In genomic region chr16:4767872-4768548, GRCh38 we compare ENCODE assay signal across 8 cellular contexts.
DNase-seq lines count a peak whose midpoint lies in the region; ATAC-seq lines count a peak whose summit lies in the region.

No MANE protein-coding gene starts in this region.

- H3K4me1 ChIP-seq in HUES48 (ENCODE audit: control insufficient read depth, insufficient read depth, low read length) (peaks cover 3% of the 10 kb centered on the region), iPS-15b (ENCODE audit: control insufficient read depth, insufficient read depth, low read length) (peaks cover 2% of the 10 kb centered on the region)

- H3K36me3 Mint-ChIP-seq in activated naive CD8-positive, alpha-beta T cell, result no peaks in the 10 kb centered on the region
- H3K36me3 Mint-ChIP-seq in stimulated activated naive B cell treated with anti-CD40 and anti-IgM and Interleukin-4, amounts not matched to agents 10 μg/mL and 1 μg/mL and 100 μg/mL, for 72 hours, result peaks cover 0 to 8% of the 10 kb centered on the region in 2 donors

- peak overlapping the region; percentile 67 for H3K27ac ChIP-seq in HUES48 (ENCODE audit: low read depth, low read length)

- peak overlapping the region; percentile 85 for H3K27ac Mint-ChIP-seq in activated naive CD8-positive, alpha-beta T cell
- H3K27ac Mint-ChIP-seq in stimulated activated naive B cell treated with anti-CD40 and anti-IgM and Interleukin-4, amounts not matched to agents 10 μg/mL and 1 μg/mL and 100 μg/mL, for 72 hours, result peak overlapping the region; percentile 96

- peaks cover 23% of the 10 kb centered on the region for H3K36me3 ChIP-seq in HUES48 (ENCODE audit: control insufficient read depth, insufficient read depth, low read length)
- H3K36me3 ChIP-seq in iPS-15b (ENCODE audit: control insufficient read depth, insufficient read depth, low read length), result peaks cover 19% of the 10 kb centered on the region

- no peak overlapping the region for H3K9ac ChIP-seq in HUES48 (ENCODE audit: low read depth, low read length)
- H3K9ac ChIP-seq in iPS-15b (ENCODE audit: low read depth, low read length), result peak overlapping the region; percentile 61

- no peaks in the 10 kb centered on the region for H3K27me3 Mint-ChIP-seq in activated naive CD8-positive, alpha-beta T cell
- H3K27me3 Mint-ChIP-seq in stimulated activated naive B cell treated with anti-CD40 and anti-IgM and Interleukin-4, amounts not matched to agents 10 μg/mL and 1 μg/mL and 100 μg/mL, for 72 hours, result no peaks in the 10 kb centered on the region

- H3K27me3 ChIP-seq in HUES48 (ENCODE audit: control insufficient read depth, insufficient read depth, low read length) (no peaks in the 10 kb centered on the region), iPS-15b (ENCODE audit: control insufficient read depth, insufficient read depth, low read length) (no peaks in the 10 kb centered on the region)

- H3K4me1 Mint-ChIP-seq in activated naive CD8-positive, alpha-beta T cell (ENCODE audit: low read depth), result peaks cover 25% of the 10 kb centered on the region
- H3K4me1 Mint-ChIP-seq in stimulated activated naive B cell treated with anti-CD40 and anti-IgM and Interleukin-4, amounts not matched to agents 10 μg/mL and 1 μg/mL and 100 μg/mL, for 72 hours, result peaks cover 27 to 35% of the 10 kb centered on the region in 2 donors

- peak; percentile 9 to 10 for ATAC-seq in stimulated activated naive B cell treated with anti-CD40 and anti-IgM and Interleukin-4, amounts not matched to agents 10 μg/mL and 1 μg/mL and 100 μg/mL, for 72 hours (replicated peaks)
- ATAC-seq in GM21529 (IDR thresholded peaks at IDR 0.05; ENCODE audit: unreplicated experiment), result no peak

- H3K4me3 ChIP-seq in HUES48 (ENCODE audit: low read depth, low read length) (peak overlapping the region; percentile 68), iPS-15b (ENCODE audit: low read depth, low read length) (peak overlapping the region; percentile 76)

- H3K9me3 Mint-ChIP-seq in activated naive CD8-positive, alpha-beta T cell (ENCODE audit: low read depth), result no peaks in the 10 kb centered on the region
- H3K9me3 Mint-ChIP-seq in stimulated activated naive B cell treated with anti-CD40 and anti-IgM and Interleukin-4, amounts not matched to agents 10 μg/mL and 1 μg/mL and 100 μg/mL, for 72 hours, result no peaks in the 10 kb centered on the region

- DNase-seq in DMS153 (lab: John Stamatoyannopoulos, UW) (peak; percentile 21), DMS153 treated with DMSO at 0.1 percent for 48 hours (lab: John Stamatoyannopoulos, UW; ENCODE audit: unreplicated experiment) (no peak), NCI-H2196 (lab: John Stamatoyannopoulos, UW; ENCODE audit: unreplicated experiment) (no peak)
- peak; percentile 9 for DNase-seq in stimulated activated naive B cell treated with anti-CD40 and anti-IgM and Interleukin-4, amounts not matched to agents 10 μg/mL and 1 μg/mL and 100 μg/mL, for 72 hours

- H3K4me3 Mint-ChIP-seq in activated naive CD8-positive, alpha-beta T cell, result peak overlapping the region; percentile 93
- peak overlapping the region; percentile 93 to 96 for H3K4me3 Mint-ChIP-seq in stimulated activated naive B cell treated with anti-CD40 and anti-IgM and Interleukin-4, amounts not matched to agents 10 μg/mL and 1 μg/mL and 100 μg/mL, for 72 hours

- H3K9me3 ChIP-seq in HUES48 (ENCODE audit: control insufficient read depth, insufficient read depth, low read length), result no peaks in the 10 kb centered on the region
- H3K9me3 ChIP-seq in iPS-15b (ENCODE audit: control insufficient read depth, insufficient read depth, low read length), result no peaks in the 10 kb centered on the region

Comparison
In these comparisons a context has a peak if more than half of its experiments do, and no peak if none do; other contexts are left out.
1. DNase-seq: peak in DMS153 (single experiment) and stimulated activated naive B cell treated with anti-CD40 and anti-IgM and Interleukin-4, amounts not matched to agents 10 μg/mL and 1 μg/mL and 100 μg/mL, for 72 hours (single experiment); none in DMS153 treated with DMSO at 0.1 percent for 48 hours (single experiment) and NCI-H2196 (single experiment).